ENCODE assay signal across 2 cellular contexts in the genomic region with DNA sequence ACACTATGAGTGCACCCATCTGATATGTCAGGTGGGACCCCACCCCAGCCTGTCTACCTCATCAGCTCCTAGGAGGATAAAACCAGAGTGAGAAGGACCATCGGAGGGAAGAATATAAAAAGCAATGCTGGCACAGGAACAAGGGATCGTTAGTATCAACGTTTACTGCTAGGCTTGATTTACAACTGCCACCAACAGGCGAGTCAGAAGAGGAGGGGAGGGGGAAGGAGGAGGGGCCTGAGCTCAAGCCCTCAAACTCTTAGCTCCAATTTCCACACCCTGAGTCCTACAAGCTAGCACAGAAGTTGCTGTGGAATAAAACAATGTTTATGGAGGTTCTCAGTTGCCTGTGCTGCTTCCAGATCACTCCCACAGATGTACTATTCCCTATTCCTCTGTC.
A peak's percentile ranks its signal among the peaks of the same experiment; 100 is the strongest.
TF ChIP-seq lines count a peak whose summit lies in the region.

No MANE protein-coding gene starts in this region.

TF ChIP-seq in IMR-90, 13 proteins besides CTCF, POLR2A, EP300 and RAD21:
- peak; percentile 31; the same call in 1 of the 2 replicates for TF ChIP-seq MAZ (IDR thresholded peaks at IDR 0.05; ENCODE audit: borderline replicate concordance, low read depth, low read length)
- no peak for TF ChIP-seq CEBPB (IDR thresholded peaks at IDR 0.05; ENCODE audit: low read depth, low read length)
- no peak for TF ChIP-seq BHLHE40 (IDR thresholded peaks at IDR 0.05; ENCODE audit: low read depth, low read length)
TF ChIP-seq in IMR-90: peak in this region for 1.

TF ChIP-seq in H1, 55 proteins besides CTCF, POLR2A, EP300 and RAD21:
- TF ChIP-seq SIN3A (conservative IDR thresholded peaks at IDR 0.05 in 1 of 2, IDR thresholded peaks at IDR 0.05 in 1 of 2; ENCODE audit: low read depth in 1 of 2, low read length in 2 of 2) (no peak), EGR1 (IDR thresholded peaks at IDR 0.05; ENCODE audit: borderline replicate concordance, low read depth, low read length) (no peak), GTF2F1 (IDR thresholded peaks at IDR 0.05; ENCODE audit: borderline replicate concordance, low read depth, low read length) (no peak), ZNF274 (IDR thresholded peaks at IDR 0.05; ENCODE audit: borderline replicate concordance, extremely low read depth, low read length) (no peak), CREB1 (IDR thresholded peaks at IDR 0.05) (no peak), RFX5 (IDR thresholded peaks at IDR 0.05; ENCODE audit: borderline replicate concordance, low read depth, low read length) (no peak), POU5F1 (IDR thresholded peaks at IDR 0.05; ENCODE audit: low read depth, low read length) (no peak), HDAC2 (IDR thresholded peaks at IDR 0.05; ENCODE audit: borderline replicate concordance in 1 of 2, low read depth in 2 of 2, low read length in 2 of 2) (no peak), EZH2 (IDR thresholded peaks at IDR 0.05; ENCODE audit: low read depth, low read length, severe bottlenecking) (no peak)
- TF ChIP-seq, protein P1, sequence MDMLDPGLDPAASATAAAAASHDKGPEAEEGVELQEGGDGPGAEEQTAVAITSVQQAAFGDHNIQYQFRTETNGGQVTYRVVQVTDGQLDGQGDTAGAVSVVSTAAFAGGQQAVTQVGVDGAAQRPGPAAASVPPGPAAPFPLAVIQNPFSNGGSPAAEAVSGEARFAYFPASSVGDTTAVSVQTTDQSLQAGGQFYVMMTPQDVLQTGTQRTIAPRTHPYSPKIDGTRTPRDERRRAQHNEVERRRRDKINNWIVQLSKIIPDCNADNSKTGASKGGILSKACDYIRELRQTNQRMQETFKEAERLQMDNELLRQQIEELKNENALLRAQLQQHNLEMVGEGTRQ (IDR thresholded peaks at IDR 0.05; ENCODE audit: low read length), result no peak
